8 cellular contexts compared by ENCODE assay signal in genomic region chr17:78414178-78415162, GRCh38. TPM values are rescaled to one million over a fixed set of nuclear protein-coding genes. Genes with fewer than 3 reads are reported as not detected.
A peak's percentile ranks its signal among the peaks of the same experiment; 100 is the strongest.
DNase-seq lines count a peak whose midpoint lies in the region; ATAC-seq, FAIRE-seq and TF ChIP-seq lines count a peak whose summit lies in the region.

No MANE protein-coding gene starts in this region.

- no peak overlapping the region for H3K27ac ChIP-seq in GM12878 (ENCODE audit: control insufficient read depth, insufficient read depth)
- H3K27ac ChIP-seq in substantia nigra (ENCODE audit: low read depth, low read length, poor library complexity, severe bottlenecking): peak overlapping the region; percentile 87

- H3K27ac Mint-ChIP-seq in nephron progenitor cell: peak overlapping the region; percentile 42

- FAIRE-seq in GM12878 (lab: Jason Lieb, UNC): no peak

- intact Hi-C loops in GM12878 (cut with micrococcal nuclease; ENCODE audit: unreplicated experiment): no loop called here
- intact Hi-C loops in lower leg skin (cut with DNase I; ENCODE audit: low total_unique reads): no loop called here

- H3K9ac ChIP-seq in GM12878 (ENCODE audit: control insufficient read depth, insufficient read depth, low read length): no peak overlapping the region

- in situ Hi-C loops in GM12878 (cut with MboI): loop anchor here (5.0 kb wide), 1 partner anchor 122 kb away; no protein-coding TSS in a partner anchor

- no peak overlapping the region for H2AFZ ChIP-seq in GM12878 (ENCODE audit: control insufficient read depth, low read depth, low read length)

- no peak overlapping the region for H3K4me3 Mint-ChIP-seq in nephron progenitor cell

- TF ChIP-seq CTCF in GM12878 (IDR thresholded peaks at IDR 0.05 in 2 of 3, conservative IDR thresholded peaks at IDR 0.05 in 1 of 3; ENCODE audit: control insufficient read depth in 2 of 3, extremely low read depth in 1 of 3, insufficient read depth in 1 of 3, low read depth in 3 of 3, low read length in 3 of 3) (no peak), nephron progenitor cell (IDR thresholded peaks at IDR 0.05) (no peak), lower leg skin (IDR thresholded peaks at IDR 0.05) (no peak)

- no peaks in the 10 kb centered on the region; the same call in 1 of the 2 replicates for H3K79me2 ChIP-seq in GM12878 (ENCODE audit: control insufficient read depth, insufficient read depth, low read length)

- WGBS in GM12878 (ENCODE audit: insufficient coverage, insufficient replicate concordance, low lambda C conversion rate, missing lambda C conversion rate): 63% methylated on average over 34 of the region's 34 CpGs
- 82 to 84% methylated on average over 34 of the region's 34 CpGs for WGBS in lower leg skin, 2 donors

- SMC1A ChIA-PET in GM12878 (lab: Charles Lee; ENCODE audit: uncharacterized antibody, unreplicated experiment): no interaction called here

- H3K36me3 Mint-ChIP-seq in nephron progenitor cell (ENCODE audit: low read depth): peaks cover 19% of the 10 kb centered on the region

- peak; percentile 52 for DNase-seq in activated CD4-positive, alpha-beta T cell treated with anti-CD3 and anti-CD28 coated beads for 48 hours
- no peak for DNase-seq in GM12878 (ENCODE audit: low read depth, low spot score)
- DNase-seq in nephron progenitor cell: no peak
- peak in 1 of 49 donors; percentile 51 for DNase-seq in substantia nigra (lab: John Stamatoyannopoulos, UW)
- no peak for DNase-seq in NCI-H748 (lab: John Stamatoyannopoulos, UW; ENCODE audit: unreplicated experiment)
- no peak for DNase-seq in lower leg skin (ENCODE audit: low spot score in 2 of 2)
- DNase-seq in NCI-H2081 (lab: John Stamatoyannopoulos, UW): no peak

- ATAC-seq in GM12878 (peak; percentile 55), HG03571 (IDR thresholded peaks at IDR 0.05; ENCODE audit: unreplicated experiment) (no peak)

- peaks cover 73% of the 10 kb centered on the region for H3K4me1 Mint-ChIP-seq in nephron progenitor cell

- TF ChIP-seq POLR2A in GM12878 (IDR thresholded peaks at IDR 0.05; ENCODE audit: low read depth, low read length): peak; percentile 37
- no peak for TF ChIP-seq POLR2A in lower leg skin (IDR thresholded peaks at IDR 0.05)

- no peaks in the 10 kb centered on the region; the same call in 1 of the 2 replicates for H4K20me1 ChIP-seq in GM12878 (ENCODE audit: control insufficient read depth, insufficient read depth)

- peaks cover 6% of the 10 kb centered on the region for H3K4me1 ChIP-seq in GM12878 (ENCODE audit: control insufficient read depth, insufficient read depth, low read length)

- H3K36me3 ChIP-seq in GM12878 (ENCODE audit: control insufficient read depth in 2 of 2, insufficient read depth in 2 of 2, low read length in 1 of 2): peaks cover 24 to 39% of the 10 kb centered on the region in 2 experiments

- CTCF ChIA-PET in GM12878 (lab: Yijun Ruan, JAX): interaction anchor here (0.7 to 0.9 kb wide), 2 partner anchors 395 to 1648 kb away, joined by 3 read pairs; no protein-coding TSS in a partner anchor

- RAD21 ChIA-PET in GM12878 (lab: Charles Lee; ENCODE audit: unreplicated experiment): interaction anchor here (1.1 kb wide), 1 partner anchor 54 kb away, joined by 3 read pairs; no protein-coding TSS in a partner anchor

- no peaks in the 10 kb centered on the region for H3K9me3 Mint-ChIP-seq in nephron progenitor cell

- TF ChIP-seq RAD21 in GM12878 (IDR thresholded peaks at IDR 0.05; ENCODE audit: insufficient read depth, low read depth, low read length): no peak

- TF ChIP-seq EP300 in GM12878 (IDR thresholded peaks at IDR 0.05; ENCODE audit: borderline replicate concordance in 1 of 2, control insufficient read depth in 1 of 2, low read depth in 2 of 2, low read length in 2 of 2): no peak

- H3K27me3 ChIP-seq in GM12878 (replicated peaks in 1 of 2; ENCODE audit: control insufficient read depth in 2 of 2, insufficient read depth in 2 of 2, low read length in 1 of 2): no peaks in the 10 kb centered on the region

- no peak overlapping the region for H3K4me3 ChIP-seq in GM12878
- no peak overlapping the region for H3K4me3 ChIP-seq in lower leg skin (ENCODE audit: low read depth, poor library complexity, severe bottlenecking)

- no TSS peak for BruUV-seq in GM12878 (replicated peaks; lab: Mats Ljungman, UMichigan)

- H3K9me3 ChIP-seq in GM12878 (replicated peaks; ENCODE audit: control insufficient read depth, insufficient read depth, low read length): no peaks in the 10 kb centered on the region

- POLR2A ChIA-PET in GM12878 (lab: Charles Lee): no interaction called here

- no peaks in the 10 kb centered on the region for H3K27me3 Mint-ChIP-seq in nephron progenitor cell (ENCODE audit: low read depth, poor library complexity)

- no peak overlapping the region for H3K4me2 ChIP-seq in GM12878 (ENCODE audit: control insufficient read depth, insufficient read depth)

TF ChIP-seq in GM12878, 131 proteins besides CTCF, POLR2A, EP300 and RAD21 (continues in another document):
- no peak for TF ChIP-seq NKRF (conservative IDR thresholded peaks at IDR 0.05)

RNA-seq across cellular contexts. Expression of gene PGS1, which starts 36.0 kb away (rescaled TPM):
- 112 and 119 TPM in 2 replicates for total RNA-seq in GM12878 (2013; cell fraction: nucleolus; rRNA removed)
- 26.5 and 29.2 TPM in 2 replicates for total RNA-seq in GM12878 (2014; rRNA removed)
- total RNA-seq in GM12878 (2014; rRNA removed; fragmentation: Illumina TruSeq; extraction: Trizol): 15.0 and 15.9 TPM in 2 replicates
- total RNA-seq in GM12878 (2021): 31.7 and 34.1 TPM in 2 replicates
- polyA plus RNA-seq in GM12878 (2011; ENCODE audit: low read depth): 14.9 TPM
- polyA plus RNA-seq in GM12878 (2011; rRNA removed): 19.4 and 28.3 TPM in 2 replicates
- 33.3 and 45.6 TPM in 2 replicates for polyA plus RNA-seq in GM12878 (2011; cell fraction: cytosol; rRNA removed)
- polyA plus RNA-seq in GM12878 (2011; cell fraction: nucleus; rRNA removed): 145 and 149 TPM in 2 replicates
- 26.4 and 26.6 TPM in 2 replicates for polyA plus RNA-seq in GM12878 (2012)
- polyA plus RNA-seq in GM12878 (2014; fragmentation: Illumina TruSeq; extraction: Trizol): 13.4 and 19.1 TPM in 2 replicates
- polyA plus RNA-seq in GM12878 (2014; fragmentation: Nextera tagmentation; extraction: Ambion mirVana): 1 to 10 TPM; 1.3 to 1.9 TPM
- 32.2 and 33.1 TPM in 2 replicates for polyA plus RNA-seq in GM12878 (2014; rRNA removed)
- 10 to 100 TPM; 36.3 to 37.6 TPM for polyA plus RNA-seq in GM12878 (2016; fragmentation: Nextera tagmentation; extraction: Ambion mirVana)
- 25.3 and 42.4 TPM in 2 replicates for polyA minus RNA-seq in GM12878 (2011; rRNA and poly(A)+ RNA removed)
- 11.9 TPM in 2 replicates for polyA minus RNA-seq in GM12878 (2011; cell fraction: cytosol; rRNA and poly(A)+ RNA removed)
- 41.8 and 50.4 TPM in 2 replicates for polyA minus RNA-seq in GM12878 (2011; cell fraction: nucleus; rRNA and poly(A)+ RNA removed)
- total RNA-seq in lower leg skin: 10 to 100 TPM; 30.4 to 40.3 (median 39.9) TPM

RNA-seq across cellular contexts. Expression of gene SOCS3, which starts 54.6 kb away (rescaled TPM):
- 4.2 and 4.3 TPM in 2 replicates for total RNA-seq in GM12878 (2013; cell fraction: nucleolus; rRNA removed)
- total RNA-seq in GM12878 (2014; rRNA removed) (1.7 and 2.0 TPM in 2 replicates), GM12878 (2014; rRNA removed; fragmentation: Illumina TruSeq; extraction: Trizol) (0.92 and 1.0 TPM in 2 replicates), GM12878 (2021) (1.8 and 2.7 TPM in 2 replicates), lower leg skin (10 to 100 TPM; 12.5 to 45.0 (median 13.0) TPM)
- polyA plus RNA-seq in GM12878 (2011; ENCODE audit: low read depth): 1.4 TPM
- polyA plus RNA-seq in GM12878 (2011; rRNA removed) (3.5 and 3.9 TPM in 2 replicates), GM12878 (2014; fragmentation: Illumina TruSeq; extraction: Trizol) (0.40 and 0.48 TPM in 2 replicates), GM12878 (2014; fragmentation: Nextera tagmentation; extraction: Ambion mirVana) (under 1 TPM; 0.05 to 0.10 TPM), GM12878 (2014; rRNA removed) (1.0 and 1.4 TPM in 2 replicates), GM12878 (2016; fragmentation: Nextera tagmentation; extraction: Ambion mirVana) (1 to 10 TPM in 1 of 2 experiments, under 1 TPM in 1; 0.87 to 1.1 TPM)
- polyA plus RNA-seq in GM12878 (2011; cell fraction: cytosol; rRNA removed): 4.5 and 5.4 TPM in 2 replicates
- 12.8 and 13.1 TPM in 2 replicates for polyA plus RNA-seq in GM12878 (2011; cell fraction: nucleus; rRNA removed)
- polyA plus RNA-seq in GM12878 (2012): 3.2 and 7.9 TPM in 2 replicates
- 5.3 and 11.4 TPM in 2 replicates for polyA minus RNA-seq in GM12878 (2011; rRNA and poly(A)+ RNA removed)
- polyA minus RNA-seq in GM12878 (2011; cell fraction: cytosol; rRNA and poly(A)+ RNA removed): 4.1 TPM in 2 replicates
- 8.9 and 12.6 TPM in 2 replicates for polyA minus RNA-seq in GM12878 (2011; cell fraction: nucleus; rRNA and poly(A)+ RNA removed)
